In genomic region chr2:29663266-29663665, GRCh38 we compare ENCODE assay signal across 19 cellular contexts.
DNase-seq lines count a peak whose midpoint lies in the region; ATAC-seq and TF ChIP-seq lines count a peak whose summit lies in the region.
"Had no signal": no experiment of that assay in that cellular context is flagged by ENCODE, and none has a peak within 500 bp of the region (broad histone marks: within the 10 kb centered on the region; RNA-seq: fewer than 3 reads in every experiment).

No MANE protein-coding gene starts in this region.

- H3K4me3 ChIP-seq in AG10803 (ENCODE audit: low read length) (no peak overlapping the region), NB4 (ENCODE audit: low read depth, low read length) (no peak overlapping the region), choroid plexus epithelial cell (ENCODE audit: low read depth, low read length) (no peak overlapping the region), left lung (no peak overlapping the region)
- H3K4me3 ChIP-seq: dorsolateral prefrontal cortex, ovary, SK-N-MC had no signal

- no peaks in the 10 kb centered on the region for H3K27me3 ChIP-seq in left lung
- H3K27me3 ChIP-seq: ovary had no signal

- H3K27ac ChIP-seq in left lung, result no peak overlapping the region
- H3K27ac ChIP-seq: dorsolateral prefrontal cortex, ovary, SK-N-MC had no signal

- TF ChIP-seq POLR2A in NB4 (IDR thresholded peaks at IDR 0.05; ENCODE audit: extremely low read depth, insufficient read length), result no peak

- no peaks in the 10 kb centered on the region for H3K9me3 ChIP-seq in left lung
- H3K9me3 ChIP-seq: ovary had no signal

- intact Hi-C loops in left lung (cut with DNase I) (no loop called here), cardiac septum (cut with DNase I) (no loop called here)

- DNase-seq in AG10803 (ENCODE audit: low read depth) (peak; percentile 71), NB4 (ENCODE audit: low read depth) (peak; percentile 4), choroid plexus epithelial cell (ENCODE audit: low read depth) (peak; percentile 79), left lung (no peak), cardiac septum (ENCODE audit: low spot score) (no peak), NCI-H1436 (lab: John Stamatoyannopoulos, UW) (no peak), ureter (ENCODE audit: low spot score) (no peak)
- DNase-seq: activated CD8-positive, alpha-beta T cell treated with anti-CD3 and anti-CD28 coated beads, Interleukin-2, amount 10 ng/mL, durations not matched to agents 7 days and 5 days; amygdala; DMS 273 treated with DMSO at 0.1 percent for 48 hours; dorsolateral prefrontal cortex; glutamatergic neuron; kidney; NCI-H2171 treated with DMSO at 0.1 percent for 48 hours; ovary; stimulated activated CD4-positive, alpha-beta T cell treated with anti-CD3 and anti-CD28 coated beads, Interleukin-12 subunit alpha, Interleukin-12 subunit beta, amount 100 ng/mL, for 4 hours had no signal

- no peak for TF ChIP-seq CTCF in AG10803 (conservative IDR thresholded peaks at IDR 0.05; ENCODE audit: low read length)
- no peak for TF ChIP-seq CTCF in NB4 (IDR thresholded peaks at IDR 0.05; ENCODE audit: low read depth, low read length)
- TF ChIP-seq CTCF in choroid plexus epithelial cell (conservative IDR thresholded peaks at IDR 0.05; ENCODE audit: low read depth, low read length), result no peak
- TF ChIP-seq CTCF in left lung (IDR thresholded peaks at IDR 0.05), result no peak

- peak; percentile 21 for ATAC-seq in left lung
- ATAC-seq in GM19455 (IDR thresholded peaks at IDR 0.05; ENCODE audit: unreplicated experiment), result no peak
- ATAC-seq: activated CD8-positive, alpha-beta T cell treated with anti-CD3 and anti-CD28 coated beads, Interleukin-2, amount 10 ng/mL, durations not matched to agents 7 days and 5 days; activated T-helper 17 cell treated with anti-CD3 and anti-CD28 coated beads, Interleukin-2, amount 50 U/mL, for 72 hours had no signal

- no peaks in the 10 kb centered on the region for H3K4me1 ChIP-seq in left lung

- no peaks in the 10 kb centered on the region for H3K36me3 ChIP-seq in left lung
- H3K36me3 ChIP-seq: ovary had no signal

Comparison
In these comparisons a context has a peak if more than half of its experiments do, and no peak if none do; other contexts are left out.
1. DNase-seq: peak in AG10803 (single experiment), NB4 (single experiment) and choroid plexus epithelial cell (single experiment); none in left lung (0 of 2), cardiac septum (single experiment), NCI-H1436 (single experiment) and ureter (single experiment).